1 cellular context compared by ENCODE assay signal in genomic region chr5:1809416-1810035, GRCh38.
TF ChIP-seq lines count a peak whose summit lies in the region.

No MANE protein-coding gene starts in this region.

TF ChIP-seq in HepG2, 621 proteins besides CTCF, POLR2A, EP300 and RAD21:
- TF ChIP-seq ZBTB26 (CRISPR knock-in tag; IDR thresholded peaks at IDR 0.05; ENCODE audit: borderline replicate concordance) (no peak), RBFOX2 (IDR thresholded peaks at IDR 0.05; ENCODE audit: low read depth, low read length) (peak; percentile 15; the same call in 1 of the 2 replicates)
